ENCODE assay signal across 7 cellular contexts in genomic region chr1:242523282-242523967, GRCh38. TPM values are rescaled to one million over a fixed set of nuclear protein-coding genes. Genes with fewer than 3 reads are reported as not detected.
DNase-seq lines count a peak whose midpoint lies in the region; ATAC-seq and TF ChIP-seq lines count a peak whose summit lies in the region.

No MANE protein-coding gene starts in this region.

- POLR2A ChIA-PET in activated B cell treated with CpG ODN at 0.5 μM for 24 hours (lab: Charles Lee), result no interaction called here

- H3K4me1 Mint-ChIP-seq in activated B cell treated with CpG ODN at 0.5 μM for 24 hours, result peaks cover 20% of the 10 kb centered on the region
- H3K4me1 Mint-ChIP-seq in stimulated activated naive B cell treated with anti-CD40 and anti-IgM and Interleukin-4, amounts not matched to agents 10 μg/mL and 1 μg/mL and 100 μg/mL, for 72 hours, result peaks cover 11 to 30% of the 10 kb centered on the region in 2 donors

- no peaks in the 10 kb centered on the region for H3K36me3 Mint-ChIP-seq in activated B cell treated with CpG ODN at 0.5 μM for 24 hours (ENCODE audit: low read depth)
- no peaks in the 10 kb centered on the region for H3K36me3 Mint-ChIP-seq in stimulated activated naive B cell treated with anti-CD40 and anti-IgM and Interleukin-4, amounts not matched to agents 10 μg/mL and 1 μg/mL and 100 μg/mL, for 72 hours

- TF ChIP-seq CTCF in activated B cell treated with CpG ODN at 0.5 μM for 24 hours (IDR thresholded peaks at IDR 0.05), result no peak

- no peaks in the 10 kb centered on the region for H3K9me3 Mint-ChIP-seq in activated B cell treated with CpG ODN at 0.5 μM for 24 hours
- no peaks in the 10 kb centered on the region for H3K9me3 Mint-ChIP-seq in stimulated activated naive B cell treated with anti-CD40 and anti-IgM and Interleukin-4, amounts not matched to agents 10 μg/mL and 1 μg/mL and 100 μg/mL, for 72 hours

- peaks cover 51% of the 10 kb centered on the region for H3K27me3 Mint-ChIP-seq in activated B cell treated with CpG ODN at 0.5 μM for 24 hours
- H3K27me3 Mint-ChIP-seq in stimulated activated naive B cell treated with anti-CD40 and anti-IgM and Interleukin-4, amounts not matched to agents 10 μg/mL and 1 μg/mL and 100 μg/mL, for 72 hours, result peaks cover 37 to 60% of the 10 kb centered on the region in 2 donors

- ATAC-seq in activated B cell treated with CpG ODN at 0.5 μM for 24 hours (ENCODE audit: low read depth), result peak; percentile 44
- peak; percentile 43 to 57 for ATAC-seq in stimulated activated naive B cell treated with anti-CD40 and anti-IgM and Interleukin-4, amounts not matched to agents 10 μg/mL and 1 μg/mL and 100 μg/mL, for 72 hours (replicated peaks)
- ATAC-seq in GM18505 (IDR thresholded peaks at IDR 0.05; ENCODE audit: unreplicated experiment), result no peak
- no peak for ATAC-seq in GM21515 (IDR thresholded peaks at IDR 0.05; ENCODE audit: unreplicated experiment)

- no peak overlapping the region for H3K27ac Mint-ChIP-seq in activated B cell treated with CpG ODN at 0.5 μM for 24 hours
- no peak overlapping the region for H3K27ac Mint-ChIP-seq in stimulated activated naive B cell treated with anti-CD40 and anti-IgM and Interleukin-4, amounts not matched to agents 10 μg/mL and 1 μg/mL and 100 μg/mL, for 72 hours

- CTCF ChIA-PET in activated B cell treated with CpG ODN at 0.5 μM for 24 hours (lab: Charles Lee), result no interaction called here

- TF ChIP-seq POLR2A in GM18505 (IDR thresholded peaks at IDR 0.05; ENCODE audit: borderline replicate concordance, extremely low read depth, insufficient read depth, insufficient read length), result no peak

- intact Hi-C loops in activated B cell treated with CpG ODN at 0.5 μM for 24 hours (cut with micrococcal nuclease), result loop anchor here (10.0 kb wide), 1 partner anchor 261 kb away; no protein-coding TSS in a partner anchor

- peak; percentile 6 for DNase-seq in HT1080 (ENCODE audit: low read depth)
- DNase-seq in activated B cell treated with CpG ODN at 0.5 μM for 24 hours, result peak; percentile 24
- DNase-seq in iPS-NIHi7 (ENCODE audit: extremely low spot score), result peak; percentile 45
- no peak for DNase-seq in stimulated activated naive B cell treated with anti-CD40 and anti-IgM and Interleukin-4, amounts not matched to agents 10 μg/mL and 1 μg/mL and 100 μg/mL, for 72 hours
- DNase-seq in NCI-H2107 treated with DMSO at 0.1 percent for 48 hours (lab: John Stamatoyannopoulos, UW; ENCODE audit: unreplicated experiment), result no peak

- peak overlapping the region; percentile 78 for H3K4me3 Mint-ChIP-seq in activated B cell treated with CpG ODN at 0.5 μM for 24 hours
- peak overlapping the region; percentile 78 to 81 for H3K4me3 Mint-ChIP-seq in stimulated activated naive B cell treated with anti-CD40 and anti-IgM and Interleukin-4, amounts not matched to agents 10 μg/mL and 1 μg/mL and 100 μg/mL, for 72 hours

RNA-seq across cellular contexts. Expression of gene PLD5, which starts 1.1 kb away (rescaled TPM):
- 0.33 and 1.2 TPM in 2 replicates for total RNA-seq in HT1080 (2014; rRNA removed; shearing (Covaris generic))
- polyA plus RNA-seq in HT1080 (2015; cell fraction: cytosol; rRNA removed), result 0.09 and 0.21 TPM in 2 replicates
- 0.11 TPM in 1 of 2 replicates, not detected in the other for polyA plus RNA-seq in HT1080 (2015; cell fraction: nucleus; rRNA removed)
- total RNA-seq in activated B cell treated with CpG ODN at 0.5 μM for 24 hours, result not detected in 2 replicates

Comparison
In these comparisons a context has a peak if more than half of its experiments do, and no peak if none do; other contexts are left out.
1. DNase-seq: peak in HT1080 (single experiment), activated B cell treated with CpG ODN at 0.5 μM for 24 hours (single experiment) and iPS-NIHi7 (single experiment); none in stimulated activated naive B cell treated with anti-CD40 and anti-IgM and Interleukin-4, amounts not matched to agents 10 μg/mL and 1 μg/mL and 100 μg/mL, for 72 hours (single experiment) and NCI-H2107 treated with DMSO at 0.1 percent for 48 hours (single experiment).
2. ATAC-seq: peak in activated B cell treated with CpG ODN at 0.5 μM for 24 hours (single experiment) and stimulated activated naive B cell treated with anti-CD40 and anti-IgM and Interleukin-4, amounts not matched to agents 10 μg/mL and 1 μg/mL and 100 μg/mL, for 72 hours (2 of 2); none in GM18505 (single experiment) and GM21515 (single experiment).